16 cellular contexts compared by ENCODE assay signal in genomic region chr9:126052791-126053190, GRCh38.
DNase-seq lines count a peak whose midpoint lies in the region; ATAC-seq and TF ChIP-seq lines count a peak whose summit lies in the region.
"Had no signal": no experiment of that assay in that cellular context is flagged by ENCODE, and none has a peak within 500 bp of the region (broad histone marks: within the 10 kb centered on the region; RNA-seq: fewer than 3 reads in every experiment).

No MANE protein-coding gene starts in this region.

- H3K4me1 ChIP-seq in heart left ventricle (no peaks in the 10 kb centered on the region), neuronal stem cell (ENCODE audit: control insufficient read depth in 2 of 2, insufficient read depth in 1 of 2, low read depth in 1 of 2, low read length in 2 of 2) (peaks cover 0 to 7% of the 10 kb centered on the region in 2 donors), upper lobe of right lung (no peaks in the 10 kb centered on the region)
- H3K4me1 ChIP-seq: BLaER1 treated with 17β-estradiol and CSF1 and Interleukin-3, amounts not matched to agents 10 nM and 100 nM had no signal

- no peak overlapping the region for H4K8ac ChIP-seq in neuronal stem cell (ENCODE audit: low read depth, low read length)

- no peak overlapping the region for H2BK15ac ChIP-seq in neuronal stem cell (ENCODE audit: low read length)

- H3K9me3 ChIP-seq in heart left ventricle (no peaks in the 10 kb centered on the region), neuronal stem cell (replicated peaks in 1 of 2; ENCODE audit: control insufficient read depth in 2 of 2, insufficient read depth in 1 of 2, low read depth in 1 of 2, low read length in 2 of 2) (no peaks in the 10 kb centered on the region), upper lobe of right lung (no peaks in the 10 kb centered on the region)
- H3K9me3 ChIP-seq: BLaER1 treated with 17β-estradiol and CSF1 and Interleukin-3, amounts not matched to agents 10 nM and 100 nM had no signal

- DNase-seq in left ventricle myocardium superior: peak; percentile 4
- DNase-seq in heart left ventricle: no peak
- DNase-seq in islet precursor cell: peak; percentile 42
- DNase-seq in neuronal stem cell (ENCODE audit: low spot score): no peak
- peak; percentile 41 for DNase-seq in upper lobe of right lung
- DNase-seq in OCI-M1 (lab: John Stamatoyannopoulos, UW): no peak
- DNase-seq in CD1c-positive myeloid dendritic cell (ENCODE audit: extremely low spot score): no peak
- DNase-seq in hypothalamus (lab: John Stamatoyannopoulos, UW): no peak
- DNase-seq: CD4-positive, alpha-beta T cell; DMS153; DMS79; GDM1; HCEC 1CT had no signal

- intact Hi-C loops in left ventricle myocardium superior (cut with micrococcal nuclease) (no loop called here), heart left ventricle (cut with DNase I) (no loop called here), upper lobe of right lung (cut with DNase I) (no loop called here)

- H3K27me3 ChIP-seq in heart left ventricle: peaks cover 0 to 48% (median 3%) of the 10 kb centered on the region in 9 donors
- H3K27me3 ChIP-seq in neuronal stem cell (ENCODE audit: control insufficient read depth in 3 of 3, insufficient read depth in 3 of 3, low read depth in 1 of 3, low read length in 3 of 3): peaks cover 0 to 18% (median 0%) of the 10 kb centered on the region in 3 experiments
- H3K27me3 ChIP-seq in upper lobe of right lung: peaks cover 16% of the 10 kb centered on the region
- H3K27me3 ChIP-seq: BLaER1 treated with 17β-estradiol and CSF1 and Interleukin-3, amounts not matched to agents 10 nM and 100 nM had no signal

- no peak for TF ChIP-seq POLR2A in heart left ventricle (IDR thresholded peaks at IDR 0.05)

- no peak overlapping the region for H3K23ac ChIP-seq in neuronal stem cell (ENCODE audit: low read depth, low read length, poor library complexity)

- H2AFZ ChIP-seq in neuronal stem cell (ENCODE audit: low read length): no peak overlapping the region
- H2AFZ ChIP-seq: GM23338 had no signal

- no peak overlapping the region for H3K14ac ChIP-seq in neuronal stem cell (ENCODE audit: low read length)

- no peak overlapping the region for H3K4me3 ChIP-seq in heart left ventricle
- no peak overlapping the region for H3K4me3 ChIP-seq in neuronal stem cell (ENCODE audit: low read length in 2 of 2)
- H3K4me3 ChIP-seq in upper lobe of right lung: no peak overlapping the region
- H3K4me3 ChIP-seq: BLaER1 treated with 17β-estradiol and CSF1 and Interleukin-3, amounts not matched to agents 10 nM and 100 nM; GM23338 had no signal

- ATAC-seq in left ventricle myocardium superior (no peak), heart left ventricle (no peak), upper lobe of right lung (no peak)
- ATAC-seq: GM23338 had no signal

- TF ChIP-seq CTCF in heart left ventricle (IDR thresholded peaks at IDR 0.05): no peak
- TF ChIP-seq CTCF in upper lobe of right lung (IDR thresholded peaks at IDR 0.05): no peak

- no peak overlapping the region for H3K4ac ChIP-seq in neuronal stem cell (ENCODE audit: low read length)

- H2AK5ac ChIP-seq in neuronal stem cell (ENCODE audit: low read depth, low read length): no peak overlapping the region

- no peak overlapping the region for H3K27ac ChIP-seq in heart left ventricle
- no peak overlapping the region for H3K27ac ChIP-seq in neuronal stem cell (replicated peaks; ENCODE audit: low read length)
- no peak overlapping the region for H3K27ac ChIP-seq in upper lobe of right lung
- H3K27ac ChIP-seq: BLaER1 treated with 17β-estradiol and CSF1 and Interleukin-3, amounts not matched to agents 10 nM and 100 nM; HL-60 had no signal

- no peak overlapping the region for H4K91ac ChIP-seq in neuronal stem cell (ENCODE audit: low read depth, low read length, poor library complexity)

- H3K18ac ChIP-seq in neuronal stem cell (ENCODE audit: low read length): no peak overlapping the region

- no peak overlapping the region for H2BK120ac ChIP-seq in neuronal stem cell (ENCODE audit: low read depth, low read length)

- WGBS in heart left ventricle, 4 donors: 73 to 84% (median 77%) methylated on average over 6 of the region's 6 CpGs
- no CpG with 5 or more reads among the region's 6 CpGs for WGBS in neuronal stem cell (ENCODE audit: extremely low coverage in 2 of 2, insufficient read length in 2 of 2, insufficient replicate concordance in 1 of 2), 2 donors

- no peaks in the 10 kb centered on the region for H3K36me3 ChIP-seq in heart left ventricle
- H3K36me3 ChIP-seq in neuronal stem cell (replicated peaks in 1 of 2; ENCODE audit: control insufficient read depth in 2 of 2, insufficient read depth in 2 of 2, low read length in 2 of 2): no peaks in the 10 kb centered on the region
- H3K36me3 ChIP-seq in upper lobe of right lung: no peaks in the 10 kb centered on the region
- H3K36me3 ChIP-seq: BLaER1 treated with 17β-estradiol and CSF1 and Interleukin-3, amounts not matched to agents 10 nM and 100 nM had no signal

- no peaks in the 10 kb centered on the region for H3K79me1 ChIP-seq in neuronal stem cell (ENCODE audit: low read depth, low read length)

- H3K9ac ChIP-seq in neuronal stem cell (ENCODE audit: low read depth, low read length, poor library complexity): peak overlapping the region; percentile 9
- H3K9ac ChIP-seq: BLaER1 treated with 17β-estradiol and CSF1 and Interleukin-3, amounts not matched to agents 10 nM and 100 nM had no signal

- H3K4me2 ChIP-seq in neuronal stem cell (ENCODE audit: insufficient read depth, low read length, poor library complexity, severe bottlenecking): no peak overlapping the region
- H3K4me2 ChIP-seq: BLaER1 treated with 17β-estradiol and CSF1 and Interleukin-3, amounts not matched to agents 10 nM and 100 nM; GM23338 had no signal

- no peak overlapping the region for H2BK12ac ChIP-seq in neuronal stem cell (ENCODE audit: low read length)

- no peak overlapping the region for H2BK5ac ChIP-seq in neuronal stem cell (ENCODE audit: low read length)

Comparison
In these comparisons a context has a peak if more than half of its experiments do, and no peak if none do; other contexts are left out.
1. DNase-seq: peak in left ventricle myocardium superior (single experiment), islet precursor cell (single experiment) and upper lobe of right lung (single experiment); none in heart left ventricle (0 of 5), neuronal stem cell (single experiment), OCI-M1 (single experiment), CD1c-positive myeloid dendritic cell (single experiment) and hypothalamus (0 of 51).